2 cellular contexts compared by ENCODE assay signal in the genomic region with DNA sequence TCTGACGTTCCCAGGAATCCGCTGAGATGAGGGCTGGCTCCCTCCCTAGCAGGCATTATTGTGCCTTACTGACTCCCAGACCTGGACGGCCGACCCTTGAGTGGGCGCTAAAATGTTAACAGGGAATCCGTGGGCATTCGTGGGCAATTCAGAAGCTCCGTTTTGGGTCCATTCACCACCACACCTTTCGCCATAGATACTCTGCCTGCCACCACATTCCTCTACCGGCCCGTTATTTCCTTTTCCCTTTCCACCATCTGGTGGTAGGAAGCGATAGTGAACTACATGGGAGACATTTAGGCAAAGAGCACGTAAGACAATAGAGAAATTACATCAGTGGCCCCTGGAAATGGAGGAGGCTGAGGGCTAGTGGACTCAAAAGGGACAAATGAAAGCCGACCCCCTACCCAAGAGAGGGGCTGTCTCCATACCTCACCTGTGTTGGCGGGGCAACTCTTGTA.
TF ChIP-seq lines count a peak whose summit lies in the region.

No MANE protein-coding gene starts in this region.

TF ChIP-seq in A549, 52 proteins besides CTCF, POLR2A, EP300 and RAD21 (continued from another document):
- no peak for TF ChIP-seq FOSL2 (IDR thresholded peaks at IDR 0.05)
- 0 out of 2 replicates have a peak, but pooled peaks have one; percentile 7 for TF ChIP-seq FOSL2 (CRISPR knock-in tag; IDR thresholded peaks at IDR 0.05)
- no peak for TF ChIP-seq EHMT2 (IDR thresholded peaks at IDR 0.05; ENCODE audit: low read depth)
- TF ChIP-seq ZNF302 (CRISPR knock-in tag; IDR thresholded peaks at IDR 0.05), result no peak
- TF ChIP-seq CHD4 (IDR thresholded peaks at IDR 0.05; ENCODE audit: borderline replicate concordance), result no peak
- TF ChIP-seq ZSCAN20 (CRISPR knock-in tag; IDR thresholded peaks at IDR 0.05), result 0 out of 2 replicates have a peak, but pooled peaks have one; percentile 52

TF ChIP-seq in H1, 55 proteins besides CTCF, POLR2A, EP300 and RAD21 (continued from another document):
- TF ChIP-seq CEBPB (IDR thresholded peaks at IDR 0.05; ENCODE audit: low read depth, low read length), result peak; percentile 53; the same call in 1 of the 2 replicates
- peak; percentile 34; the same call in 1 of the 2 replicates for TF ChIP-seq TAF1 (IDR thresholded peaks at IDR 0.05; ENCODE audit: low read depth, low read length)
- no peak for TF ChIP-seq BCL11A (IDR thresholded peaks at IDR 0.05; ENCODE audit: low read depth in 2 of 2, low read length in 2 of 2)
- peak; percentile 41; the same call in 1 of the 2 replicates for TF ChIP-seq KDM1A (IDR thresholded peaks at IDR 0.05; ENCODE audit: borderline replicate concordance, low read length)
- no peak for TF ChIP-seq EGR1 (IDR thresholded peaks at IDR 0.05; ENCODE audit: borderline replicate concordance, low read depth, low read length)
- TF ChIP-seq KDM4A (IDR thresholded peaks at IDR 0.05; ENCODE audit: low read depth, low read length, severe bottlenecking), result peak; percentile 11
- TF ChIP-seq, protein P1, sequence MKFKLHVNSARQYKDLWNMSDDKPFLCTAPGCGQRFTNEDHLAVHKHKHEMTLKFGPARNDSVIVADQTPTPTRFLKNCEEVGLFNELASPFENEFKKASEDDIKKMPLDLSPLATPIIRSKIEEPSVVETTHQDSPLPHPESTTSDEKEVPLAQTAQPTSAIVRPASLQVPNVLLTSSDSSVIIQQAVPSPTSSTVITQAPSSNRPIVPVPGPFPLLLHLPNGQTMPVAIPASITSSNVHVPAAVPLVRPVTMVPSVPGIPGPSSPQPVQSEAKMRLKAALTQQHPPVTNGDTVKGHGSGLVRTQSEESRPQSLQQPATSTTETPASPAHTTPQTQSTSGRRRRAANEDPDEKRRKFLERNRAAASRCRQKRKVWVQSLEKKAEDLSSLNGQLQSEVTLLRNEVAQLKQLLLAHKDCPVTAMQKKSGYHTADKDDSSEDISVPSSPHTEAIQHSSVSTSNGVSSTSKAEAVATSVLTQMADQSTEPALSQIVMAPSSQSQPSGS (IDR thresholded peaks at IDR 0.05; ENCODE audit: low read length), result no peak
- no peak for TF ChIP-seq RXRA (IDR thresholded peaks at IDR 0.05; ENCODE audit: insufficient read depth, low read depth, low read length)
- TF ChIP-seq YY1 (IDR thresholded peaks at IDR 0.05; ENCODE audit: low read depth, low read length), result peak; percentile 66; the same call in 1 of the 2 replicates
- TF ChIP-seq TCF12 (IDR thresholded peaks at IDR 0.05; ENCODE audit: low read depth, low read length), result 0 out of 2 replicates have a peak, but pooled peaks have one; percentile 21
- TF ChIP-seq SIRT6 (IDR thresholded peaks at IDR 0.05; ENCODE audit: low read length), result no peak
- TF ChIP-seq CREB1 (IDR thresholded peaks at IDR 0.05), result no peak
- TF ChIP-seq SP2 (IDR thresholded peaks at IDR 0.05; ENCODE audit: low read length), result no peak
- no peak for TF ChIP-seq CBX5 (IDR thresholded peaks at IDR 0.05; ENCODE audit: low read depth, low read length)
- TF ChIP-seq CBX8 (IDR thresholded peaks at IDR 0.05; ENCODE audit: borderline replicate concordance, low read depth, low read length), result no peak
